In the genomic region with DNA sequence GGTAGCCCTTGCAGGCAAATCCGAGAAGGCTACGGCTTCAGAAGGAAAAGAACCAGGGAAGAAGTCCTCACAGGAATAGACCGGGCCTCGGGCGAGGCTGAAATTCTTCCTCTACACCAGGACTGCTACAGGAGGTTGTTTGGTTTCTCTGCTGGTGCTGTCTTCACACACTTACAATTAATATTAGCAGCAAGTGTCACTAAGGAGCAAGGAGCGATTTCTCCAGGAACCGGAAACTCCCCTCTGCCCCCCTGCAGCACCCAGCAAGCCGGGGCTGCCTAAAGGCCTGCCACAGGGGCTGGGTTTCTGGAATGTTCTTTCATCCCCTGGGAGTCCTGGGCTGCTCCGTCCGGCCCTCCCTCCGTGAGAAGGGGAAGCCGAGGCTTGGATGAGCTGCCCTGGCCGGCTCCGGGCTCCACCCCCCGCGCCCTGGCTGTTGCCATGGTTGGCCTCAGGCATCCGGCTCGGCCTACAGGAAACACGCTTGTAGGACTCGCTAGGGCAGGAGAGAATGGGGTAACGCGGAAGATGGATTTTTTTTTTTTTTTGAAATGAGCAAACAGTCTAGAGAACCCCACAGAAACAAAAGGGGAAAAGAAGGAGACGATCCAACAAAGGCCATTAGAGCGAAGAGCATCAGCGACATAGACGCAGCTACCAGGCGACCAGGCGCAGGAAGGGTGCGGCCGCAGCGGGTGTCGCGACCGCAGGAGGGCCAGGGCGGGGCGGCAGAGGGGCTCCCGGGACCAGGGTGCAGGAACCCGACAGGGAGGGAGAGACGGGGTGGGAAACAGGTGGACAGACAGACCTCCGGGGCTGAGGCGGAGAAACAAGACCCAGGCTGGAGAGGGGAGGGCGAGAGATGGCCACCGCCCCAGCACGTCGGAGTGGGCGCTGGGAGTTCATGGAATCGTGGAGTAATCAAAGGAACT, we compare ENCODE assay signal across 1 cellular context.
A peak's percentile ranks its signal among the peaks of the same experiment; 100 is the strongest.
TF ChIP-seq lines count a peak whose summit lies in the region.

No MANE protein-coding gene starts in this region.

TF ChIP-seq in H1, 55 proteins besides CTCF, POLR2A, EP300 and RAD21:
- peak; percentile 25 for TF ChIP-seq RNF2 (IDR thresholded peaks at IDR 0.05; ENCODE audit: borderline replicate concordance, low read depth, low read length, missing control alignments, poor library complexity, severe bottlenecking)
- 0 out of 4 replicates have a peak, but pooled peaks have one; percentile 20 to 35 for TF ChIP-seq SIN3A (conservative IDR thresholded peaks at IDR 0.05 in 1 of 2, IDR thresholded peaks at IDR 0.05 in 1 of 2; ENCODE audit: low read depth in 1 of 2, low read length in 2 of 2)
- TF ChIP-seq TAF1 (IDR thresholded peaks at IDR 0.05; ENCODE audit: low read depth, low read length), result no peak
- TF ChIP-seq, protein P1, sequence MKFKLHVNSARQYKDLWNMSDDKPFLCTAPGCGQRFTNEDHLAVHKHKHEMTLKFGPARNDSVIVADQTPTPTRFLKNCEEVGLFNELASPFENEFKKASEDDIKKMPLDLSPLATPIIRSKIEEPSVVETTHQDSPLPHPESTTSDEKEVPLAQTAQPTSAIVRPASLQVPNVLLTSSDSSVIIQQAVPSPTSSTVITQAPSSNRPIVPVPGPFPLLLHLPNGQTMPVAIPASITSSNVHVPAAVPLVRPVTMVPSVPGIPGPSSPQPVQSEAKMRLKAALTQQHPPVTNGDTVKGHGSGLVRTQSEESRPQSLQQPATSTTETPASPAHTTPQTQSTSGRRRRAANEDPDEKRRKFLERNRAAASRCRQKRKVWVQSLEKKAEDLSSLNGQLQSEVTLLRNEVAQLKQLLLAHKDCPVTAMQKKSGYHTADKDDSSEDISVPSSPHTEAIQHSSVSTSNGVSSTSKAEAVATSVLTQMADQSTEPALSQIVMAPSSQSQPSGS (IDR thresholded peaks at IDR 0.05; ENCODE audit: low read length), result no peak
- 0 out of 2 replicates have a peak, but pooled peaks have one; percentile 5 for TF ChIP-seq TEAD4 (IDR thresholded peaks at IDR 0.05; ENCODE audit: low read depth, low read length)
- peak; percentile 26; the same call in 1 of the 2 replicates for TF ChIP-seq RBBP5 (IDR thresholded peaks at IDR 0.05; ENCODE audit: borderline replicate concordance, low read depth, low read length)
- no peak for TF ChIP-seq CEBPB (IDR thresholded peaks at IDR 0.05; ENCODE audit: low read depth, low read length)
- TF ChIP-seq ASH2L (IDR thresholded peaks at IDR 0.05; ENCODE audit: low read length), result peak; percentile 21
- TF ChIP-seq SUZ12 (IDR thresholded peaks at IDR 0.05; ENCODE audit: low read length), result peak; percentile 51
- TF ChIP-seq EZH2 (IDR thresholded peaks at IDR 0.05; ENCODE audit: low read depth, low read length, severe bottlenecking), result peak; percentile 51
